Comparison of ENCODE assay signal across 12 cellular contexts in the genomic region with DNA sequence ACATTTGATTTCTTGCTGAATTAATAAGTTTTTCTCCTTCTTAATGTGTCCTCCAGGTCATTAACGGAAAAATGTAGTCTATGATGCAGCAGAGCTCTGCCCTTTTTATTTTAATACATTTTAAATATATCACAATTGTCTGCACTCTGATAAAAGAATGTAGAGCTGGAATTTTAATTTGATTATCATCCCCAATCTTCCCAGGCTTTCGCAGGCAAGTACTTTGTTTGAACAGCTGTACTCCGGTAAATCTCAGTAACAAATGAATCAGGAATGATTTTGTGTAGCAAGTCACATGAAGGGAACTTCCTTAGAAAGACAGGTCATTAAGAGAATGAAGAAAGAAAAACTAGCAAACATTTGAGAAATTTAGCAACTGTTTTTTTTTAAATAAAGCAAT.
DNase-seq lines count a peak whose midpoint lies in the region; ATAC-seq and TF ChIP-seq lines count a peak whose summit lies in the region.
"Had no signal": no experiment of that assay in that cellular context is flagged by ENCODE, and none has a peak within 500 bp of the region (broad histone marks: within the 10 kb centered on the region; RNA-seq: fewer than 3 reads in every experiment).

No MANE protein-coding gene starts in this region.

- DNase-seq in NCI-H526 treated with DMSO at 0.1 percent for 48 hours (lab: John Stamatoyannopoulos, UW) (peak; percentile 10), NCI-H526 (lab: John Stamatoyannopoulos, UW) (no peak), SJSA1 (ENCODE audit: low read depth in 1 of 2, low spot score in 2 of 2) (peak in 1 of 2 experiments; percentile 61), fibroblast of peridontal ligament (ENCODE audit: extremely low read depth) (peak; percentile 56), type B pancreatic cell (ENCODE audit: extremely low spot score, unreplicated experiment) (no peak), hypothalamus (lab: John Stamatoyannopoulos, UW) (no peak)
- DNase-seq in activated T-cell treated with anti-CD3 and anti-CD28 coated beads, Interleukin-2, amount 50 U/mL, for 72 hours: no peak
- DNase-seq: activated T-cell treated with anti-CD3 and anti-CD28 coated beads for 4 hours, midbrain, small intestine had no signal

- no peak overlapping the region for H3K4me3 ChIP-seq in SJSA1
- H3K4me3 ChIP-seq: vagina had no signal

- H3K4me3 Mint-ChIP-seq in type B pancreatic cell: peak overlapping the region; percentile 29
- no peak overlapping the region for H3K4me3 Mint-ChIP-seq in activated T-cell treated with anti-CD3 and anti-CD28 coated beads, Interleukin-2, amount 50 U/mL, for 72 hours

- H3K36me3 Mint-ChIP-seq in type B pancreatic cell: peaks cover 4% of the 10 kb centered on the region
- no peaks in the 10 kb centered on the region for H3K36me3 Mint-ChIP-seq in activated T-cell treated with anti-CD3 and anti-CD28 coated beads, Interleukin-2, amount 50 U/mL, for 72 hours (ENCODE audit: insufficient read depth in 2 of 2)

- H3K36me3 ChIP-seq in SJSA1: no peaks in the 10 kb centered on the region
- H3K36me3 ChIP-seq: vagina had no signal

- ATAC-seq in HG02938 (IDR thresholded peaks at IDR 0.05; ENCODE audit: unreplicated experiment): no peak
- ATAC-seq in activated T-cell treated with anti-CD3 and anti-CD28 coated beads, Interleukin-2, amount 50 U/mL, for 72 hours (replicated peaks in 1 of 2): no peak

- no peaks in the 10 kb centered on the region for H3K9me3 Mint-ChIP-seq in type B pancreatic cell
- H3K9me3 Mint-ChIP-seq in activated T-cell treated with anti-CD3 and anti-CD28 coated beads, Interleukin-2, amount 50 U/mL, for 72 hours: no peaks in the 10 kb centered on the region

- peak overlapping the region; percentile 12 for H3K27ac Mint-ChIP-seq in type B pancreatic cell
- no peak overlapping the region for H3K27ac Mint-ChIP-seq in activated T-cell treated with anti-CD3 and anti-CD28 coated beads, Interleukin-2, amount 50 U/mL, for 72 hours

- H3K9me3 ChIP-seq in SJSA1 (replicated peaks): no peaks in the 10 kb centered on the region
- H3K9me3 ChIP-seq: vagina had no signal

- H3K4me1 Mint-ChIP-seq in type B pancreatic cell (ENCODE audit: unreplicated experiment): peaks cover 60% of the 10 kb centered on the region
- H3K4me1 Mint-ChIP-seq in activated T-cell treated with anti-CD3 and anti-CD28 coated beads, Interleukin-2, amount 50 U/mL, for 72 hours (ENCODE audit: low read depth): peaks cover 19% of the 10 kb centered on the region

- no peaks in the 10 kb centered on the region for H3K27me3 Mint-ChIP-seq in type B pancreatic cell
- H3K27me3 Mint-ChIP-seq in activated T-cell treated with anti-CD3 and anti-CD28 coated beads, Interleukin-2, amount 50 U/mL, for 72 hours (ENCODE audit: low read depth): peaks cover 23% of the 10 kb centered on the region

- no peaks in the 10 kb centered on the region for H3K27me3 ChIP-seq in SJSA1 (replicated peaks)
- H3K27me3 ChIP-seq: vagina had no signal

- H3K4me1 ChIP-seq in SJSA1 (replicated peaks): peaks cover 65% of the 10 kb centered on the region

- peak overlapping the region; percentile 68 for H3K27ac ChIP-seq in SJSA1

- TF ChIP-seq CTCF in type B pancreatic cell (conservative IDR thresholded peaks at IDR 0.05): no peak

Comparison
In these comparisons a context has a peak if more than half of its experiments do, and no peak if none do; other contexts are left out.
1. DNase-seq: peak in NCI-H526 treated with DMSO at 0.1 percent for 48 hours (single experiment) and fibroblast of peridontal ligament (single experiment); none in NCI-H526 (0 of 2), type B pancreatic cell (single experiment), activated T-cell treated with anti-CD3 and anti-CD28 coated beads, Interleukin-2, amount 50 U/mL, for 72 hours (0 of 2) and hypothalamus (0 of 51).